ENCODE assay signal across 1 cellular context in the genomic region with DNA sequence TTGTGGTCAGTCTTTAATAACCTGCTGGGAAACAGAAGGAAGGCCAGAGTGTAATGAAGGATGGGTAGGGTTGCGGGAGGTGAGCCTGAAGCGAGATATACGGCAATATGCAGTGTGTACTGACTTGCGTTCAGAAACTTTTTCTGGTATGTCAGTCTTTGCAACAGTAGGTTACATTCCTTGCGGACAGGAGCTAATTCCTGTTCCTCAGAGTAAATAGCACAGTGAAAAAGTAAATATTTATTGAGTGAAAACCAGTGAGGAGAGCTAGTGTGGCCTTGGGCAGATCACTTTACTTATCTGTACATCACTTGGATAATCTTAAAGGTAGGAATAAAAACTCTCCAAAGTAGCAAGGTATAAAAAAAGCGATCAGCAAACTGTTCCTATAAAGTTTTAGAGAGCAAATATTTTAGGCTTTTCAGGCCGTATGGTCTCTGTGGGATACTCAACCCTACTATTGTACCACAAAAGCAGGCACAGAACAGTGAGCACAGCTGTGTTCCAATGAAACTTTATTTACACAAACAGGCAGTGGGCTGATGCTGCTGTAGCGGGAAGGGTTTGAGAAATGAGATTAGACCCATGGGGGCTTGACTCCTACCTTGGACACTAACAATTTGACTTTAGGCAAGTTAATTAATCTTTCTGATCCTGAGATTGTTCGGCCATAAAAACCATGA.
TF ChIP-seq lines count a peak whose summit lies in the region.

No MANE protein-coding gene starts in this region.

TF ChIP-seq in HepG2, 621 proteins besides CTCF, POLR2A, EP300 and RAD21 (continued from another document and continues in another):
- 0 out of 2 replicates have a peak, but pooled peaks have one; percentile 9 for TF ChIP-seq ARID3A (IDR thresholded peaks at IDR 0.05; ENCODE audit: low read depth, low read length)
- no peak for TF ChIP-seq HMGXB3 (CRISPR knock-in tag; IDR thresholded peaks at IDR 0.05; ENCODE audit: borderline replicate concordance)
- peak; percentile 59; the same call in 1 of the 2 replicates for TF ChIP-seq ZNF7 (CRISPR knock-in tag; IDR thresholded peaks at IDR 0.05)
- TF ChIP-seq JDP2 (CRISPR knock-in tag; IDR thresholded peaks at IDR 0.05; ENCODE audit: borderline replicate concordance) = no peak
- TF ChIP-seq, protein P1, sequence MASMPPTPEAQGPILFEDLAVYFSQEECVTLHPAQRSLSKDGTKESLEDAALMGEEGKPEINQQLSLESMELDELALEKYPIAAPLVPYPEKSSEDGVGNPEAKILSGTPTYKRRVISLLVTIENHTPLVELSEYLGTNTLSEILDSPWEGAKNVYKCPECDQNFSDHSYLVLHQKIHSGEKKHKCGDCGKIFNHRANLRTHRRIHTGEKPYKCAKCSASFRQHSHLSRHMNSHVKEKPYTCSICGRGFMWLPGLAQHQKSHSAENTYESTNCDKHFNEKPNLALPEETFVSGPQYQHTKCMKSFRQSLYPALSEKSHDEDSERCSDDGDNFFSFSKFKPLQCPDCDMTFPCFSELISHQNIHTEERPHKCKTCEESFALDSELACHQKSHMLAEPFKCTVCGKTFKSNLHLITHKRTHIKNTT (CRISPR knock-in tag; IDR thresholded peaks at IDR 0.05) = no peak
- no peak for TF ChIP-seq PAXIP1 (CRISPR knock-in tag; conservative IDR thresholded peaks at IDR 0.05)
- TF ChIP-seq, protein P2, sequence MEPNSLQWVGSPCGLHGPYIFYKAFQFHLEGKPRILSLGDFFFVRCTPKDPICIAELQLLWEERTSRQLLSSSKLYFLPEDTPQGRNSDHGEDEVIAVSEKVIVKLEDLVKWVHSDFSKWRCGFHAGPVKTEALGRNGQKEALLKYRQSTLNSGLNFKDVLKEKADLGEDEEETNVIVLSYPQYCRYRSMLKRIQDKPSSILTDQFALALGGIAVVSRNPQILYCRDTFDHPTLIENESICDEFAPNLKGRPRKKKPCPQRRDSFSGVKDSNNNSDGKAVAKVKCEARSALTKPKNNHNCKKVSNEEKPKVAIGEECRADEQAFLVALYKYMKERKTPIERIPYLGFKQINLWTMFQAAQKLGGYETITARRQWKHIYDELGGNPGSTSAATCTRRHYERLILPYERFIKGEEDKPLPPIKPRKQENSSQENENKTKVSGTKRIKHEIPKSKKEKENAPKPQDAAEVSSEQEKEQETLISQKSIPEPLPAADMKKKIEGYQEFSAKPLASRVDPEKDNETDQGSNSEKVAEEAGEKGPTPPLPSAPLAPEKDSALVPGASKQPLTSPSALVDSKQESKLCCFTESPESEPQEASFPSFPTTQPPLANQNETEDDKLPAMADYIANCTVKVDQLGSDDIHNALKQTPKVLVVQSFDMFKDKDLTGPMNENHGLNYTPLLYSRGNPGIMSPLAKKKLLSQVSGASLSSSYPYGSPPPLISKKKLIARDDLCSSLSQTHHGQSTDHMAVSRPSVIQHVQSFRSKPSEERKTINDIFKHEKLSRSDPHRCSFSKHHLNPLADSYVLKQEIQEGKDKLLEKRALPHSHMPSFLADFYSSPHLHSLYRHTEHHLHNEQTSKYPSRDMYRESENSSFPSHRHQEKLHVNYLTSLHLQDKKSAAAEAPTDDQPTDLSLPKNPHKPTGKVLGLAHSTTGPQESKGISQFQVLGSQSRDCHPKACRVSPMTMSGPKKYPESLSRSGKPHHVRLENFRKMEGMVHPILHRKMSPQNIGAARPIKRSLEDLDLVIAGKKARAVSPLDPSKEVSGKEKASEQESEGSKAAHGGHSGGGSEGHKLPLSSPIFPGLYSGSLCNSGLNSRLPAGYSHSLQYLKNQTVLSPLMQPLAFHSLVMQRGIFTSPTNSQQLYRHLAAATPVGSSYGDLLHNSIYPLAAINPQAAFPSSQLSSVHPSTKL (CRISPR knock-in tag; IDR thresholded peaks at IDR 0.05) = peak; percentile 74
- TF ChIP-seq SSRP1 (CRISPR knock-in tag; IDR thresholded peaks at IDR 0.05) = no peak
- TF ChIP-seq HMG20B (CRISPR knock-in tag; conservative IDR thresholded peaks at IDR 0.05) = no peak
- TF ChIP-seq HHEX (CRISPR knock-in tag; IDR thresholded peaks at IDR 0.05) = peak; percentile 65; the same call in 1 of the 2 replicates
- TF ChIP-seq RARA (CRISPR knock-in tag; IDR thresholded peaks at IDR 0.05) = peak; percentile 44; the same call in 1 of the 2 replicates
- no peak for TF ChIP-seq ZNF33B (CRISPR knock-in tag; IDR thresholded peaks at IDR 0.05)
- no peak for TF ChIP-seq CHD4 (IDR thresholded peaks at IDR 0.05; ENCODE audit: borderline replicate concordance, low read length)
- no peak for TF ChIP-seq FOXP1 (IDR thresholded peaks at IDR 0.05)
- peak; percentile 62 for TF ChIP-seq FOXP1 (CRISPR knock-in tag; IDR thresholded peaks at IDR 0.05)
- TF ChIP-seq ZNF775 (CRISPR knock-in tag; IDR thresholded peaks at IDR 0.05; ENCODE audit: borderline replicate concordance) = no peak
- peak; percentile 76; the same call in 1 of the 2 replicates for TF ChIP-seq ZNF710 (CRISPR knock-in tag; IDR thresholded peaks at IDR 0.05; ENCODE audit: borderline replicate concordance)
- peak; percentile 78 for TF ChIP-seq TEAD3 (CRISPR knock-in tag; optimal IDR thresholded peaks at IDR 0.05; ENCODE audit: borderline replicate concordance)
- TF ChIP-seq, protein P3, sequence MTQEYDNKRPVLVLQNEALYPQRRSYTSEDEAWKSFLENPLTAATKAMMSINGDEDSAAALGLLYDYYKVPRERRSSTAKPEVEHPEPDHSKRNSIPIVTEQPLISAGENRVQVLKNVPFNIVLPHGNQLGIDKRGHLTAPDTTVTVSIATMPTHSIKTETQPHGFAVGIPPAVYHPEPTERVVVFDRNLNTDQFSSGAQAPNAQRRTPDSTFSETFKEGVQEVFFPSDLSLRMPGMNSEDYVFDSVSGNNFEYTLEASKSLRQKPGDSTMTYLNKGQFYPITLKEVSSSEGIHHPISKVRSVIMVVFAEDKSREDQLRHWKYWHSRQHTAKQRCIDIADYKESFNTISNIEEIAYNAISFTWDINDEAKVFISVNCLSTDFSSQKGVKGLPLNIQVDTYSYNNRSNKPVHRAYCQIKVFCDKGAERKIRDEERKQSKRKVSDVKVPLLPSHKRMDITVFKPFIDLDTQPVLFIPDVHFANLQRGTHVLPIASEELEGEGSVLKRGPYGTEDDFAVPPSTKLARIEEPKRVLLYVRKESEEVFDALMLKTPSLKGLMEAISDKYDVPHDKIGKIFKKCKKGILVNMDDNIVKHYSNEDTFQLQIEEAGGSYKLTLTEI (CRISPR knock-in tag; conservative IDR thresholded peaks at IDR 0.05) = no peak
- TF ChIP-seq GPBP1L1 (CRISPR knock-in tag; IDR thresholded peaks at IDR 0.05) = no peak
- no peak for TF ChIP-seq KMT2B (CRISPR knock-in tag; IDR thresholded peaks at IDR 0.05)
- TF ChIP-seq SOX13 (IDR thresholded peaks at IDR 0.05) = no peak
- peak in 1 of 2 experiments; percentile 48; a peak in 2 of 4 replicates for TF ChIP-seq SOX13 (CRISPR knock-in tag; conservative IDR thresholded peaks at IDR 0.05 in 1 of 2, IDR thresholded peaks at IDR 0.05 in 1 of 2)
- TF ChIP-seq ZMAT5 (CRISPR knock-in tag; IDR thresholded peaks at IDR 0.05; ENCODE audit: borderline replicate concordance, low read depth) = no peak
- TF ChIP-seq FOXA1 (IDR thresholded peaks at IDR 0.05) = 0 out of 2 replicates have a peak, but pooled peaks have one; percentile 38
- TF ChIP-seq FOXA1 (CRISPR knock-in tag; IDR thresholded peaks at IDR 0.05) = peak; percentile 83
- peak; percentile 49; the same call in 1 of the 2 replicates for TF ChIP-seq ISL2 (CRISPR knock-in tag; IDR thresholded peaks at IDR 0.05)
- no peak for TF ChIP-seq MBNL3 (CRISPR knock-in tag; conservative IDR thresholded peaks at IDR 0.05)
- 0 out of 2 replicates have a peak, but pooled peaks have one; percentile 19 for TF ChIP-seq NCOA2 (CRISPR knock-in tag; IDR thresholded peaks at IDR 0.05)
- no peak for TF ChIP-seq ZNF34 (CRISPR knock-in tag; IDR thresholded peaks at IDR 0.05; ENCODE audit: borderline replicate concordance)
- TF ChIP-seq ZNF850 (CRISPR knock-in tag; conservative IDR thresholded peaks at IDR 0.05) = no peak
- TF ChIP-seq GATAD1 (CRISPR knock-in tag; IDR thresholded peaks at IDR 0.05) = peak; percentile 37; the same call in 1 of the 2 replicates
